8 cellular contexts compared by ENCODE assay signal in the genomic region with DNA sequence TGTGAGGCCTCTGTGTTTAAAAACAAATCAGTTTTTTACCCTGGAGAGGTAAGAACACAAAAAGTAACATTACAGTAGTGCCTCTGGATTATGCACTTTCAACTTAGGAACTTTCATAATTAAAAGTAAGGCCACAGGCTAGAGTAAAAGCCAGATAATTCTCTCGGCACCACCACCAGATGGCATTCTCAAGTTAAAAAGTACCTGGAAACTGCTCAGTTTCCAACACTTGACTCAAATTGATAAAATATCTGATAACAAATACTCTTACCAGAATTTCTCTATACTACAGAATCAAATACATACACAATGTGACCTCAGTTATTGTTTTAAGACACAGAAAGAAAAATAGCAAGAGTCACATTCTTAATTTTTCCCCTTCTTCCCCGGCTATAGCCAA. TPM values are rescaled to one million over a fixed set of nuclear protein-coding genes. Genes with fewer than 3 reads are reported as not detected.
DNase-seq lines count a peak whose midpoint lies in the region; ATAC-seq and TF ChIP-seq lines count a peak whose summit lies in the region.

No MANE protein-coding gene starts in this region.

- no peaks in the 10 kb centered on the region for H3K4me1 ChIP-seq in cardiac muscle cell (ENCODE audit: low read depth)
- H3K4me1 ChIP-seq in right atrium auricular region, result no peaks in the 10 kb centered on the region
- no peaks in the 10 kb centered on the region for H3K4me1 ChIP-seq in sigmoid colon

- no peak overlapping the region for H3K27ac ChIP-seq in cardiac muscle cell
- no peak overlapping the region for H3K27ac ChIP-seq in right atrium auricular region
- H3K27ac ChIP-seq in WERI-Rb-1, result no peak overlapping the region
- no peak overlapping the region for H3K27ac ChIP-seq in sigmoid colon

- H3K36me3 ChIP-seq in cardiac muscle cell, result peaks cover 22% of the 10 kb centered on the region
- no peaks in the 10 kb centered on the region for H3K36me3 ChIP-seq in right atrium auricular region
- H3K36me3 ChIP-seq in WERI-Rb-1, result peaks cover 11% of the 10 kb centered on the region; the same call in 1 of the 2 replicates
- H3K36me3 ChIP-seq in sigmoid colon, result peaks cover 0 to 50% (median 7%) of the 10 kb centered on the region in 4 donors

- no peak overlapping the region for H3K4me3 ChIP-seq in cardiac muscle cell
- H3K4me3 ChIP-seq in right atrium auricular region, result no peak overlapping the region
- H3K4me3 ChIP-seq in WERI-Rb-1 (ENCODE audit: low read depth, low read length), result no peak overlapping the region
- H3K4me3 ChIP-seq in fibroblast of the aortic adventitia (ENCODE audit: low read depth, low read length), result no peak overlapping the region
- no peak overlapping the region for H3K4me3 ChIP-seq in sigmoid colon

- ATAC-seq in HG03521 (IDR thresholded peaks at IDR 0.05; ENCODE audit: unreplicated experiment) (peak; percentile 51), HG02852 (IDR thresholded peaks at IDR 0.05; ENCODE audit: unreplicated experiment) (no peak)
- ATAC-seq in activated CD4-positive, CD25-positive, alpha-beta regulatory T cell treated with anti-CD3 and anti-CD28 coated beads, Interleukin-2, amount 50 U/mL, for 24 hours, result no peak

- 56 to 61% methylated on average over 2 of the region's 2 CpGs for WGBS in sigmoid colon, 2 donors

- H3K9me3 ChIP-seq in cardiac muscle cell (ENCODE audit: low read depth) (no peaks in the 10 kb centered on the region), right atrium auricular region (no peaks in the 10 kb centered on the region), WERI-Rb-1 (ENCODE audit: severe bottlenecking) (no peaks in the 10 kb centered on the region), sigmoid colon (no peaks in the 10 kb centered on the region)

- intact Hi-C loops in sigmoid colon (cut with DNase I), result loop anchor here (5.0 kb wide), 2 partner anchors 82 to 132 kb away; no protein-coding TSS in a partner anchor

- H3K27me3 ChIP-seq in cardiac muscle cell (no peaks in the 10 kb centered on the region), right atrium auricular region (no peaks in the 10 kb centered on the region), WERI-Rb-1 (ENCODE audit: insufficient read depth, low read depth, severe bottlenecking) (no peaks in the 10 kb centered on the region), sigmoid colon (no peaks in the 10 kb centered on the region)

- DNase-seq in cardiac muscle cell (ENCODE audit: low read depth in 1 of 2, low spot score in 1 of 2) (peak; percentile 8 to 50), right atrium auricular region (ENCODE audit: low spot score) (no peak), WERI-Rb-1 (peak; percentile 16), fibroblast of the aortic adventitia (ENCODE audit: low read depth) (peak; percentile 61), sigmoid colon (no peak)

- peak; percentile 48 for TF ChIP-seq CTCF in cardiac muscle cell (IDR thresholded peaks at IDR 0.05; ENCODE audit: low read depth, low read length)
- peak in 1 of 2 donors; percentile 67 for TF ChIP-seq CTCF in right atrium auricular region (IDR thresholded peaks at IDR 0.05)
- TF ChIP-seq CTCF in WERI-Rb-1 (IDR thresholded peaks at IDR 0.05; ENCODE audit: low read depth, low read length), result peak; percentile 25; the same call in 1 of the 2 replicates
- peak; percentile 53 for TF ChIP-seq CTCF in fibroblast of the aortic adventitia (IDR thresholded peaks at IDR 0.05; ENCODE audit: insufficient read depth, low read length)
- TF ChIP-seq CTCF in sigmoid colon (IDR thresholded peaks at IDR 0.05), result peak in 3 of 4 experiments; percentile 20 to 39 (median 37)

- TF ChIP-seq EP300 in sigmoid colon (IDR thresholded peaks at IDR 0.05), result no peak

- no peak for TF ChIP-seq POLR2A in sigmoid colon (IDR thresholded peaks at IDR 0.05)

RNA-seq across cellular contexts. Expression of a gene that starts 19.9 kb away (rescaled TPM):
- total RNA-seq in cardiac muscle cell (9.8 and 21.1 TPM in 2 replicates), right atrium auricular region (1 to 10 TPM; 1.5 to 3.3 TPM), fibroblast of the aortic adventitia (ENCODE audit: low replicate concordance) (16.7 and 25.9 TPM in 2 replicates), sigmoid colon (10 to 100 TPM in 3 of 4 donors, 1 to 10 TPM in 1; 10.0 to 43.2 (median 15.1) TPM)
- polyA plus RNA-seq in cardiac muscle cell (14.9 and 16.6 TPM in 2 replicates), sigmoid colon (1 to 10 TPM; 5.3 to 6.0 (median 6.0) TPM)

RNA-seq across cellular contexts. Expression of a gene that starts 37.3 kb away (rescaled TPM):
- total RNA-seq in cardiac muscle cell, result 0.18 TPM in 1 of 2 replicates, not detected in the other
- polyA plus RNA-seq in cardiac muscle cell, result 0.32 TPM in 1 of 2 replicates, not detected in the other
- total RNA-seq in right atrium auricular region, result under 1 TPM; 0.15 to 0.16 TPM
- total RNA-seq in fibroblast of the aortic adventitia (ENCODE audit: low replicate concordance), result not detected in 2 replicates
- total RNA-seq in sigmoid colon, result 1 to 10 TPM in 2 of 4 donors, under 1 TPM in 2; 0.49 to 1.9 (median 0.94) TPM
- polyA plus RNA-seq in sigmoid colon, result 10 to 100 TPM in 1 of 3 donors, 1 to 10 TPM in 2; 1.4 to 16.7 (median 6.0) TPM

RNA-seq across cellular contexts. Expression of a gene that starts 53.7 kb away (rescaled TPM):
- total RNA-seq in cardiac muscle cell (6.8 and 47.2 TPM in 2 replicates), right atrium auricular region (1 to 10 TPM; 1.2 to 1.7 TPM), fibroblast of the aortic adventitia (ENCODE audit: low replicate concordance) (5.1 and 11.0 TPM in 2 replicates), sigmoid colon (1 to 10 TPM; 4.3 to 9.7 (median 5.2) TPM)
- polyA plus RNA-seq in cardiac muscle cell (3.6 TPM in 2 replicates), sigmoid colon (1 to 10 TPM; 2.5 to 5.4 (median 4.2) TPM)

Comparison
In these comparisons a context has a peak if more than half of its experiments do, and no peak if none do; other contexts are left out.
1. DNase-seq: peak in cardiac muscle cell (2 of 2), WERI-Rb-1 (single experiment) and fibroblast of the aortic adventitia (single experiment); none in right atrium auricular region (single experiment) and sigmoid colon (single experiment).